In the genomic region with DNA sequence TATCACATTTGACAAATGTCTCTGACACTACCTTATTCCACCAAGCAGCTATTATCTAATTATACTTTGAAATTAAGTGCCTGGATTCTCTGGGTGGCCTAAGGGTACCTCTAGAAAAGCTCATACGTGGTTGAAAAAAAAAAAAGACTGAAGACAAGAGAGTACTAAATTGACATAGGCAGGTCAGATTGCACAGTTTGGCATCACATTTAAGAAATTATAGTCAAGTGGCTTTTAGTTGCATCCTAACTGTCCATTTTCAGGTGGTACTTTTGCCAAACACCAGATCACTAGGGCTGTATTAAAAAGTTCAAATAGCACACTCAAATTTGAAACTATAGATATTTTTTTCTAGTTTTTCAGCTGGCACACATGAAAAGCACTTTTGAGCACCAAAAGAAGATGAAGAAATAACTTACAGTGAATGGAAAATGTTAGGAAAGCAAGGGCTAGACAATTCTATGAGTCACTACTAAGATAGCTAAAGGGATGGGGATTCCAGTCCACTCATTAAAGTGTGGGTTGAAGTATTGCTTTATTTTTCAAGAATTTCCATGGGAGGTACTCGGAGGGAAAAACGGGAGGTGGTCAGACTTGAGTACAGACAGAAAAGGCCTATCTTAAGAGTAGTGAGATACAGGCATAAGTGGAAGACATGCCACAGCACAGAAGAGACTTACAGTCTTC, we compare ENCODE assay signal across 9 cellular contexts.
A peak's percentile ranks its signal among the peaks of the same experiment; 100 is the strongest.
DNase-seq lines count a peak whose midpoint lies in the region; ATAC-seq, FAIRE-seq and TF ChIP-seq lines count a peak whose summit lies in the region.
"Had no signal": no experiment of that assay in that cellular context is flagged by ENCODE, and none has a peak within 500 bp of the region (broad histone marks: within the 10 kb centered on the region; RNA-seq: fewer than 3 reads in every experiment).

No MANE protein-coding gene starts in this region.

- TF ChIP-seq EP300 in SK-N-SH (IDR thresholded peaks at IDR 0.05; ENCODE audit: borderline replicate concordance in 1 of 2, low read depth in 1 of 2, low read length in 1 of 2), result peak; percentile 2 to 94; a peak in 2 of 4 replicates

- TF ChIP-seq CTCF in SK-N-SH (IDR thresholded peaks at IDR 0.05) (no peak), cardiac muscle cell (IDR thresholded peaks at IDR 0.05; ENCODE audit: low read depth, low read length) (no peak)

- CTCF ChIA-PET in SK-N-SH (lab: Yijun Ruan, JAX), result interaction anchor here (0.6 to 3.3 kb wide), 4 partner anchors 151 to 1704 kb away, joined by 3 to 21 read pairs (median 4); no protein-coding TSS in a partner anchor

- H3K4me3 ChIP-seq in SK-N-SH (ENCODE audit: low read depth in 2 of 2, low read length in 1 of 2) (peak overlapping the region in 1 of 2 experiments; percentile 15; a peak in 1 of 4 replicates), cardiac muscle cell (no peak overlapping the region), skin epidermis (no peak overlapping the region)
- H3K4me3 ChIP-seq: dorsolateral prefrontal cortex had no signal

- H3K9me2 ChIP-seq in SK-N-SH, result no peaks in the 10 kb centered on the region

- peak; percentile 97 for FAIRE-seq in H54 (lab: Jason Lieb, UNC)

- H3K4me2 ChIP-seq in SK-N-SH, result peak overlapping the region; percentile 48

- TF ChIP-seq RAD21 in SK-N-SH (IDR thresholded peaks at IDR 0.05; ENCODE audit: low read length), result no peak

- H4K20me1 ChIP-seq in SK-N-SH (ENCODE audit: insufficient read depth), result no peaks in the 10 kb centered on the region

- H3K4me1 ChIP-seq in SK-N-SH (ENCODE audit: control insufficient read depth in 1 of 2, insufficient read depth in 2 of 2, low read depth in 1 of 2, low read length in 1 of 2), result peaks cover 3 to 34% of the 10 kb centered on the region in 2 experiments
- peaks cover 25% of the 10 kb centered on the region for H3K4me1 ChIP-seq in cardiac muscle cell (ENCODE audit: low read depth)

- POLR2A ChIA-PET in SK-N-SH (lab: Yijun Ruan, JAX), result no interaction called here

- DNase-seq in H54 (ENCODE audit: insufficient read length, low spot score), result no peak
- no peak for DNase-seq in SK-N-SH
- DNase-seq in cardiac muscle cell (ENCODE audit: low read depth in 1 of 2, low spot score in 1 of 2), result peak; percentile 61 to 96
- DNase-seq in NCI-H2196 treated with DMSO at 0.1 percent for 48 hours (lab: John Stamatoyannopoulos, UW; ENCODE audit: unreplicated experiment), result no peak
- DNase-seq: dorsolateral prefrontal cortex, NCI-H187 treated with DMSO at 0.1 percent for 48 hours had no signal

- H3K79me2 ChIP-seq in SK-N-SH (ENCODE audit: insufficient read depth), result no peaks in the 10 kb centered on the region

- WGBS in SK-N-SH (ENCODE audit: low lambda C conversion rate), result 7% methylated on average over 3 of the region's 3 CpGs

- H3K36me3 ChIP-seq in SK-N-SH (replicated peaks in 1 of 2; ENCODE audit: control insufficient read depth in 1 of 2, insufficient read depth in 2 of 2, low read length in 1 of 2) (peaks cover 0 to 13% of the 10 kb centered on the region in 2 experiments), cardiac muscle cell (no peaks in the 10 kb centered on the region)

- no peak for TF ChIP-seq POLR2A in H54 (IDR thresholded peaks at IDR 0.05; ENCODE audit: low read depth, low read length)

- H3K27ac ChIP-seq in SK-N-SH (ENCODE audit: low read depth in 2 of 2, low read length in 1 of 2) (peak overlapping the region; percentile 88 to 98), cardiac muscle cell (no peak overlapping the region), skin epidermis (peak overlapping the region in 14 of 21 experiments; percentile 9 to 80 (median 41))
- H3K27ac ChIP-seq: dorsolateral prefrontal cortex had no signal

- H3K9ac ChIP-seq in SK-N-SH, result peak overlapping the region; percentile 74

- H3K9me3 ChIP-seq in SK-N-SH, result no peaks in the 10 kb centered on the region; the same call in 1 of the 2 replicates
- no peaks in the 10 kb centered on the region for H3K9me3 ChIP-seq in cardiac muscle cell (ENCODE audit: low read depth)

- H3F3A ChIP-seq in SK-N-SH (replicated peaks; ENCODE audit: insufficient read depth), result peaks cover 66% of the 10 kb centered on the region

- no peak for ATAC-seq in GM18868 (IDR thresholded peaks at IDR 0.05; ENCODE audit: unreplicated experiment)
- ATAC-seq in HG03108 (IDR thresholded peaks at IDR 0.05; ENCODE audit: unreplicated experiment), result no peak

- no peaks in the 10 kb centered on the region for H3K27me3 ChIP-seq in SK-N-SH (ENCODE audit: insufficient read depth)
- no peaks in the 10 kb centered on the region for H3K27me3 ChIP-seq in cardiac muscle cell
- H3K27me3 ChIP-seq: dorsolateral prefrontal cortex had no signal

- no peak overlapping the region for H2AFZ ChIP-seq in SK-N-SH (ENCODE audit: low read depth)

TF ChIP-seq in SK-N-SH, 30 proteins besides CTCF, POLR2A, EP300 and RAD21:
- TF ChIP-seq JUND (IDR thresholded peaks at IDR 0.05), result peak; percentile 91
- peak; percentile 61 for TF ChIP-seq POLR2AphosphoS5 (IDR thresholded peaks at IDR 0.05; ENCODE audit: low read depth, low read length)
- TF ChIP-seq SMC3 (IDR thresholded peaks at IDR 0.05; ENCODE audit: low read depth, low read length), result 0 out of 2 replicates have a peak, but pooled peaks have one; percentile 2
- TF ChIP-seq FOXJ3 (CRISPR knock-in tag; IDR thresholded peaks at IDR 0.05), result no peak
- TF ChIP-seq RXRA (IDR thresholded peaks at IDR 0.05; ENCODE audit: borderline replicate concordance, low read depth), result peak; percentile 67
- no peak for TF ChIP-seq RFX5 (IDR thresholded peaks at IDR 0.05; ENCODE audit: low read length)
- peak; percentile 80; the same call in 1 of the 2 replicates for TF ChIP-seq TEAD4 (IDR thresholded peaks at IDR 0.05; ENCODE audit: borderline replicate concordance, insufficient read depth)
- TF ChIP-seq MEF2A (IDR thresholded peaks at IDR 0.05; ENCODE audit: borderline replicate concordance, low read depth), result peak; percentile 39; the same call in 1 of the 2 replicates
- TF ChIP-seq YY1 (IDR thresholded peaks at IDR 0.05; ENCODE audit: low read depth), result no peak
- TF ChIP-seq, protein P1, sequence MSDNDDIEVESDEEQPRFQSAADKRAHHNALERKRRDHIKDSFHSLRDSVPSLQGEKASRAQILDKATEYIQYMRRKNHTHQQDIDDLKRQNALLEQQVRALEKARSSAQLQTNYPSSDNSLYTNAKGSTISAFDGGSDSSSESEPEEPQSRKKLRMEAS (IDR thresholded peaks at IDR 0.05; ENCODE audit: low read depth), result 0 out of 2 replicates have a peak, but pooled peaks have one; percentile 32
- TF ChIP-seq TAF1 (IDR thresholded peaks at IDR 0.05; ENCODE audit: borderline replicate concordance, low read depth, low read length), result peak; percentile 18; the same call in 1 of the 2 replicates
- no peak for TF ChIP-seq ELF1 (IDR thresholded peaks at IDR 0.05)
- 0 out of 2 replicates have a peak, but pooled peaks have one; percentile 40 for TF ChIP-seq ZBTB33 (IDR thresholded peaks at IDR 0.05; ENCODE audit: borderline replicate concordance, low read depth)
- TF ChIP-seq FOXM1 (IDR thresholded peaks at IDR 0.05; ENCODE audit: low read depth), result peak; percentile 73; the same call in 1 of the 2 replicates
- peak; percentile 92 for TF ChIP-seq FOSL2 (IDR thresholded peaks at IDR 0.05; ENCODE audit: borderline replicate concordance, low read depth)
- no peak for TF ChIP-seq GATA2 (CRISPR knock-in tag; IDR thresholded peaks at IDR 0.05)
- peak; percentile 83 for TF ChIP-seq TCF12 (IDR thresholded peaks at IDR 0.05)
- TF ChIP-seq, protein P2, sequence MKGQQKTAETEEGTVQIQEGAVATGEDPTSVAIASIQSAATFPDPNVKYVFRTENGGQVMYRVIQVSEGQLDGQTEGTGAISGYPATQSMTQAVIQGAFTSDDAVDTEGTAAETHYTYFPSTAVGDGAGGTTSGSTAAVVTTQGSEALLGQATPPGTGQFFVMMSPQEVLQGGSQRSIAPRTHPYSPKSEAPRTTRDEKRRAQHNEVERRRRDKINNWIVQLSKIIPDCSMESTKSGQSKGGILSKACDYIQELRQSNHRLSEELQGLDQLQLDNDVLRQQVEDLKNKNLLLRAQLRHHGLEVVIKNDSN (IDR thresholded peaks at IDR 0.05; ENCODE audit: borderline replicate concordance, low read depth), result no peak
- TF ChIP-seq EZH2phosphoT487 (IDR thresholded peaks at IDR 0.05; ENCODE audit: borderline replicate concordance, low read depth), result no peak
- peak; percentile 62; the same call in 1 of the 2 replicates for TF ChIP-seq NFIC (IDR thresholded peaks at IDR 0.05; ENCODE audit: borderline replicate concordance)
- TF ChIP-seq, protein P3, sequence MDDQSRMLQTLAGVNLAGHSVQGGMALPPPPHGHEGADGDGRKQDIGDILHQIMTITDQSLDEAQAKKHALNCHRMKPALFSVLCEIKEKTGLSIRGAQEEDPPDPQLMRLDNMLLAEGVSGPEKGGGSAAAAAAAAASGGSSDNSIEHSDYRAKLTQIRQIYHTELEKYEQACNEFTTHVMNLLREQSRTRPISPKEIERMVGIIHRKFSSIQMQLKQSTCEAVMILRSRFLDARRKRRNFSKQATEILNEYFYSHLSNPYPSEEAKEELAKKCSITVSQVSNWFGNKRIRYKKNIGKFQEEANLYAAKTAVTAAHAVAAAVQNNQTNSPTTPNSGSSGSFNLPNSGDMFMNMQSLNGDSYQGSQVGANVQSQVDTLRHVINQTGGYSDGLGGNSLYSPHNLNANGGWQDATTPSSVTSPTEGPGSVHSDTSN (IDR thresholded peaks at IDR 0.05), result peak; percentile 41

Comparison
In these comparisons a context has a peak if more than half of its experiments do, and no peak if none do; other contexts are left out.
1. DNase-seq: peak in cardiac muscle cell (2 of 2); none in H54 (single experiment), SK-N-SH (single experiment) and NCI-H2196 treated with DMSO at 0.1 percent for 48 hours (single experiment).